ENCODE assay signal across 15 cellular contexts in genomic region chr10:122861724-122862161, GRCh38. TPM values are rescaled to one million over a fixed set of nuclear protein-coding genes. Genes with fewer than 3 reads are reported as not detected.
DNase-seq lines count a peak whose midpoint lies in the region; TF ChIP-seq lines count a peak whose summit lies in the region.
"Had no signal": no experiment of that assay in that cellular context is flagged by ENCODE, and none has a peak within 500 bp of the region (broad histone marks: within the 10 kb centered on the region; RNA-seq: fewer than 3 reads in every experiment).

No MANE protein-coding gene starts in this region.

- H3K27ac Mint-ChIP-seq in MCF 10A (ENCODE audit: low read depth, unreplicated experiment) (peak overlapping the region; percentile 53), immature natural killer cell (no peak overlapping the region)
- H3K27ac Mint-ChIP-seq: activated B cell treated with CpG ODN at 0.5 μM for 24 hours; naive thymus-derived CD8-positive, alpha-beta T cell had no signal

- no peaks in the 10 kb centered on the region for H3K9me3 Mint-ChIP-seq in MCF 10A (ENCODE audit: unreplicated experiment)
- no peaks in the 10 kb centered on the region for H3K9me3 Mint-ChIP-seq in immature natural killer cell
- H3K9me3 Mint-ChIP-seq: activated B cell treated with CpG ODN at 0.5 μM for 24 hours had no signal

- H3K9me3 ChIP-seq in breast epithelium, result no peaks in the 10 kb centered on the region
- no peaks in the 10 kb centered on the region for H3K9me3 ChIP-seq in adipocyte (ENCODE audit: control insufficient read depth, low read length)
- H3K9me3 ChIP-seq: MG63, thoracic aorta had no signal

- TF ChIP-seq CTCF in MCF 10A (IDR thresholded peaks at IDR 0.05; ENCODE audit: unreplicated experiment) (no peak), breast epithelium (IDR thresholded peaks at IDR 0.05) (no peak), fibroblast of the aortic adventitia (IDR thresholded peaks at IDR 0.05; ENCODE audit: insufficient read depth, low read length) (no peak)

- CTCF ChIA-PET in MCF 10A (lab: Yijun Ruan, JAX), result no interaction called here

- H3K4me1 Mint-ChIP-seq in MCF 10A (ENCODE audit: insufficient read depth, unreplicated experiment) (peaks cover 27% of the 10 kb centered on the region), immature natural killer cell (peaks cover 2% of the 10 kb centered on the region in 2 donors)

- TF ChIP-seq POLR2A in breast epithelium (IDR thresholded peaks at IDR 0.05), result no peak

- intact Hi-C loops in MCF 10A (cut with micrococcal nuclease), result no loop called here
- intact Hi-C loops in breast epithelium (cut with DNase I; ENCODE audit: low total_unique reads), result no loop called here
- intact Hi-C loops in posterior cingulate gyrus (cut with DNase I), result no loop called here

- H3K4me1 ChIP-seq in breast epithelium (no peaks in the 10 kb centered on the region), adipocyte (ENCODE audit: control insufficient read depth, insufficient read depth, low read length) (peaks cover 40% of the 10 kb centered on the region)

- H3K36me3 ChIP-seq in breast epithelium (no peaks in the 10 kb centered on the region), adipocyte (ENCODE audit: control insufficient read depth, insufficient read depth, low read length, severe bottlenecking) (no peaks in the 10 kb centered on the region)
- H3K36me3 ChIP-seq: thoracic aorta had no signal

- POLR2A ChIA-PET in MCF 10A (lab: Yijun Ruan, JAX), result interaction anchor here (0.6 to 1.8 kb wide), 3 partner anchors 10 to 73 kb away, joined by 3 to 6 read pairs (median 5); partner anchors contain the start of gene FAM24B

- no TSS peak for BruUV-seq in MCF 10A (replicated peaks; lab: Mats Ljungman, UMichigan)

- H3K27me3 ChIP-seq in breast epithelium (no peaks in the 10 kb centered on the region), adipocyte (replicated peaks; ENCODE audit: control insufficient read depth, insufficient read depth, low read length) (no peaks in the 10 kb centered on the region)
- H3K27me3 ChIP-seq: MG63 had no signal

- H3K4me3 ChIP-seq in breast epithelium, result no peak overlapping the region
- H3K4me3 ChIP-seq in adipocyte (ENCODE audit: low read length), result no peak overlapping the region
- no peak overlapping the region for H3K4me3 ChIP-seq in fibroblast of the aortic adventitia (ENCODE audit: low read depth, low read length)
- H3K4me3 ChIP-seq: MG63, skin epidermis, thoracic aorta had no signal

- DNase-seq in MCF 10A (ENCODE audit: unreplicated experiment) (no peak), breast epithelium (ENCODE audit: low spot score in 2 of 2) (no peak), adipocyte (ENCODE audit: low read depth) (peak; percentile 60), fibroblast of the aortic adventitia (ENCODE audit: low read depth) (peak; percentile 57), immature natural killer cell (no peak), posterior cingulate gyrus (no peak), cortex of kidney (lab: John Stamatoyannopoulos, UW) (no peak), NCI-H2029 treated with DMSO at 0.1 percent for 48 hours (lab: John Stamatoyannopoulos, UW) (no peak)
- DNase-seq: activated B cell treated with CpG ODN at 0.5 μM for 24 hours; activated T-cell treated with anti-CD3 and anti-CD28 coated beads, Interleukin-2, amount 50 U/mL, for 1 hour; MG63; naive thymus-derived CD8-positive, alpha-beta T cell; Right ventricle myocardium superior had no signal

- no peak overlapping the region for H3K9ac ChIP-seq in adipocyte (ENCODE audit: low read length)

- H3K27ac ChIP-seq in breast epithelium, result no peak overlapping the region
- H3K27ac ChIP-seq: skin epidermis, thoracic aorta had no signal

- H3K36me3 Mint-ChIP-seq in MCF 10A (ENCODE audit: insufficient read depth, unreplicated experiment), result peaks cover 14% of the 10 kb centered on the region
- peaks cover 0 to 4% (median 3%) of the 10 kb centered on the region in 3 donors for H3K36me3 Mint-ChIP-seq in immature natural killer cell

- H3K27me3 Mint-ChIP-seq in MCF 10A (ENCODE audit: insufficient read depth, unreplicated experiment) (no peaks in the 10 kb centered on the region), immature natural killer cell (ENCODE audit: low read depth in 3 of 3) (peaks cover 0 to 3% (median 2%) of the 10 kb centered on the region in 3 donors)
- H3K27me3 Mint-ChIP-seq: activated B cell treated with CpG ODN at 0.5 μM for 24 hours; naive thymus-derived CD8-positive, alpha-beta T cell had no signal

- H3K4me3 Mint-ChIP-seq in MCF 10A (ENCODE audit: unreplicated experiment) (no peak overlapping the region), immature natural killer cell (no peak overlapping the region)
- H3K4me3 Mint-ChIP-seq: activated B cell treated with CpG ODN at 0.5 μM for 24 hours; naive thymus-derived CD8-positive, alpha-beta T cell had no signal

RNA-seq across cellular contexts. Expression of gene CUZD1, which starts 16.1 kb away (rescaled TPM):
- total RNA-seq in MCF 10A (2022) (0.91 and 1.1 TPM in 2 replicates), breast epithelium (1 to 10 TPM in 1 of 3 donors, under 1 TPM in 2; 0.48 to 1.8 (median 0.98) TPM), fibroblast of the aortic adventitia (ENCODE audit: low replicate concordance) (0.72 and 1.4 TPM in 2 replicates)
- polyA plus RNA-seq in immature natural killer cell, result under 1 TPM in 2 of 3 donors, not detected in 1; 0.53 to 0.82 TPM
- total RNA-seq: thoracic aorta had no signal

RNA-seq across cellular contexts. Expression of gene FAM24B, which starts 17.6 kb away (rescaled TPM):
- total RNA-seq in MCF 10A (2022) (17.1 and 23.7 TPM in 2 replicates), breast epithelium (1 to 10 TPM; 3.7 to 6.6 (median 5.4) TPM), fibroblast of the aortic adventitia (ENCODE audit: low replicate concordance) (3.1 and 4.3 TPM in 2 replicates)
- polyA plus RNA-seq in immature natural killer cell, result 10 to 100 TPM in 1 of 3 donors, 1 to 10 TPM in 2; 3.6 to 13.3 (median 5.5) TPM
- total RNA-seq: Right ventricle myocardium superior had no signal

RNA-seq across cellular contexts. Expression of gene FAM24A, which starts 48.7 kb away (rescaled TPM):
- total RNA-seq in MCF 10A (2022) (not detected in 2 replicates), breast epithelium (not detected), fibroblast of the aortic adventitia (ENCODE audit: low replicate concordance) (not detected in 2 replicates)
- polyA plus RNA-seq in immature natural killer cell, result not detected
- total RNA-seq: activated B cell treated with CpG ODN at 0.5 μM for 24 hours; naive thymus-derived CD8-positive, alpha-beta T cell; Right ventricle myocardium superior; thoracic aorta had no signal
- polyA plus RNA-seq: naive thymus-derived CD8-positive, alpha-beta T cell had no signal

Comparison
In these comparisons a context has a peak if more than half of its experiments do, and no peak if none do; other contexts are left out.
1. DNase-seq: peak in adipocyte (single experiment) and fibroblast of the aortic adventitia (single experiment); none in MCF 10A (single experiment), breast epithelium (0 of 2), immature natural killer cell (0 of 3), posterior cingulate gyrus (0 of 10), cortex of kidney (single experiment) and NCI-H2029 treated with DMSO at 0.1 percent for 48 hours (single experiment).